28 cellular contexts compared by ENCODE assay signal in the genomic region with DNA sequence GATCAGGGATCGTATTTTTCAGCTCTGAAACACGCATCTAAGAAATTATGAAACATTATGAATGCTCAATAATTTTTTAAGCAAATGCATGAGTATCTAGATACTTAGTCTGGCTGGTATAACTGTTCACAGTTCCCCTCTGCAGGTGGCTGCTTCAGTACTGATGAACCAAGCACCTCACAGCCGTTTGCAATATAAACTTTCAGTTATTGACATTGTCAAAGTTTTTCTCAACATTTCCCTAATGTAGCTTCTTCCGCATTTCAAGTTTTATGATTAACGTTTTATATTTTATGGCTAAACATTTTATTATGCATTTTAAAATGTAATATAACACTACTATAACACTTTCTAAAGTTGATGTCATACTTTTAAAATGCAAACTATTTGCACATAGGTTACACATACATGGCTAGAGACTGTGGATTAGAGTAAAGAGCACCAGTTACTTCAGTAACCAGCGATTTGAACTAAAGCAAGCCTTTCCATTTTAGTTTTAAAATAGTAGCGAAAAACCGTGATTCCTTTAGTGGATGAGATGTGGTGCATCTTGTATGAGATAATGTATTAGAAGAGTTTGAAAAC.
"Had no signal": no experiment of that assay in that cellular context is flagged by ENCODE, and none has a peak within 500 bp of the region (broad histone marks: within the 10 kb centered on the region; RNA-seq: fewer than 3 reads in every experiment).

No MANE protein-coding gene starts in this region.

- H3K4me3 ChIP-seq: left ventricle myocardium inferior, lung, neural progenitor cell, right atrium auricular region, right lobe of liver, smooth muscle cell, tibial nerve, upper lobe of left lung, vagina had no signal

- H3K4me1 ChIP-seq: left ventricle myocardium inferior, right atrium auricular region, right lobe of liver, tibial nerve, upper lobe of left lung, vagina had no signal

- H3K4me1 Mint-ChIP-seq: immature natural killer cell; naive B cell; natural killer cell; stimulated activated memory B cell treated with anti-CD40 and anti-IgM and Interleukin-4, amounts not matched to agents 10 μg/mL and 1 μg/mL and 100 μg/mL, for 72 hours; stimulated activated naive CD8-positive, alpha-beta T cell treated with anti-CD3 and anti-CD28 coated beads, Interleukin-15, amount 100 ng/mL, for 72 hours had no signal

- FAIRE-seq: islet of Langerhans, kidney had no signal

- H3K27ac ChIP-seq: left ventricle myocardium inferior, neural progenitor cell, neutrophil, right atrium auricular region, right lobe of liver, tibial nerve, upper lobe of left lung, vagina had no signal

- H3K36me3 ChIP-seq: left ventricle myocardium inferior, neural progenitor cell, neutrophil, right atrium auricular region, right lobe of liver, tibial nerve, upper lobe of left lung, vagina had no signal

- H3K4me3 Mint-ChIP-seq: immature natural killer cell; naive B cell; natural killer cell; nephron progenitor cell; neural progenitor cell; stimulated activated memory B cell treated with anti-CD40 and anti-IgM and Interleukin-4, amounts not matched to agents 10 μg/mL and 1 μg/mL and 100 μg/mL, for 72 hours; stimulated activated naive CD8-positive, alpha-beta T cell treated with anti-CD3 and anti-CD28 coated beads, Interleukin-15, amount 100 ng/mL, for 72 hours had no signal

- H3K9me3 ChIP-seq: left ventricle myocardium inferior, neutrophil, right atrium auricular region, right lobe of liver, tibial nerve, upper lobe of left lung, vagina had no signal

- H3K27me3 ChIP-seq: neural progenitor cell, neutrophil, right atrium auricular region, right lobe of liver, tibial nerve, upper lobe of left lung, vagina had no signal

- H3K36me3 Mint-ChIP-seq: immature natural killer cell; naive B cell; natural killer cell; stimulated activated memory B cell treated with anti-CD40 and anti-IgM and Interleukin-4, amounts not matched to agents 10 μg/mL and 1 μg/mL and 100 μg/mL, for 72 hours had no signal

- DNase-seq: hypothalamus; immature natural killer cell; kidney; left ventricle myocardium inferior; midbrain; naive B cell; natural killer cell; nephron progenitor cell; occipital lobe; right lobe of liver; stimulated activated CD4-positive, alpha-beta T cell treated with anti-CD3 and anti-CD28 coated beads, Interleukin-1b, Interleukin-23, amount 100 ng/mL, for 48 hours; stimulated activated CD4-positive, alpha-beta T cell treated with anti-CD3 and anti-CD28 coated beads, Interleukin-2, amount 100 ng/mL, for 48 hours; stimulated activated CD4-positive, alpha-beta T cell treated with anti-CD3 and anti-CD28 coated beads, Interleukin-4, amount 100 ng/mL, for 4 hours; stimulated activated CD8-positive, alpha-beta memory T cell treated with anti-CD3 and anti-CD28 coated beads, Interleukin-4, amount 100 ng/mL, for 48 hours; stimulated activated naive CD4-positive, alpha-beta T cell treated with Interleukin-2 at 50 U/mL for 16 hours; stimulated activated naive CD8-positive, alpha-beta T cell treated with anti-CD3 and anti-CD28 coated beads, Interleukin-15, amount 100 ng/mL, for 72 hours; substantia nigra; upper lobe of left lung had no signal

- H3K27ac Mint-ChIP-seq: immature natural killer cell; naive B cell; natural killer cell; nephron progenitor cell; neural progenitor cell; progenitor cell of endocrine pancreas; stimulated activated memory B cell treated with anti-CD40 and anti-IgM and Interleukin-4, amounts not matched to agents 10 μg/mL and 1 μg/mL and 100 μg/mL, for 72 hours; stimulated activated naive CD8-positive, alpha-beta T cell treated with anti-CD3 and anti-CD28 coated beads, Interleukin-15, amount 100 ng/mL, for 72 hours had no signal

- H3K9ac ChIP-seq: neural progenitor cell had no signal

- ATAC-seq: natural killer cell; right lobe of liver; stimulated activated memory B cell treated with anti-CD40 and anti-IgM and Interleukin-4, amounts not matched to agents 10 μg/mL and 1 μg/mL and 100 μg/mL, for 72 hours; stimulated activated naive CD8-positive, alpha-beta T cell treated with anti-CD3 and anti-CD28 coated beads, Interleukin-15, amount 100 ng/mL, for 72 hours had no signal

- H3K9me3 Mint-ChIP-seq: nephron progenitor cell; stimulated activated memory B cell treated with anti-CD40 and anti-IgM and Interleukin-4, amounts not matched to agents 10 μg/mL and 1 μg/mL and 100 μg/mL, for 72 hours had no signal

- H3K27me3 Mint-ChIP-seq: naive B cell; progenitor cell of endocrine pancreas; stimulated activated memory B cell treated with anti-CD40 and anti-IgM and Interleukin-4, amounts not matched to agents 10 μg/mL and 1 μg/mL and 100 μg/mL, for 72 hours; stimulated activated naive CD8-positive, alpha-beta T cell treated with anti-CD3 and anti-CD28 coated beads, Interleukin-15, amount 100 ng/mL, for 72 hours had no signal
